ENCODE assay signal across 27 cellular contexts in genomic region chr3:186385856-186386602, GRCh38. TPM values are rescaled to one million over a fixed set of nuclear protein-coding genes. Genes with fewer than 3 reads are reported as not detected.
"Had no signal": no experiment of that assay in that cellular context is flagged by ENCODE, and none has a peak within 500 bp of the region (broad histone marks: within the 10 kb centered on the region; RNA-seq: fewer than 3 reads in every experiment).

No MANE protein-coding gene starts in this region.

- H3K36me3 ChIP-seq: ascending aorta, cardiac muscle cell, SJSA1 had no signal

- H3K9me3 ChIP-seq: ascending aorta, body of pancreas, SJSA1 had no signal

- DNase-seq: activated CD4-positive, alpha-beta T cell treated with anti-CD3 and anti-CD28 coated beads, Interleukin-2, amount 50 U/mL, for 4 hours; activated CD8-positive, alpha-beta memory T cell treated with anti-CD3 and anti-CD28 coated beads, Interleukin-2, amount 50 U/mL, for 48 hours; activated CD8-positive, alpha-beta T cell treated with anti-CD3 and anti-CD28 coated beads, Interleukin-2, amount 10 ng/mL, durations not matched to agents 7 days and 5 days; activated effector memory CD4-positive, alpha-beta T cell treated with anti-CD3 and anti-CD28 coated beads, Interleukin-2, amount 50 U/mL, for 16 hours; activated naive CD4-positive, alpha-beta T cell treated with Interleukin-2 at 50 U/mL for 16 hours; activated naive CD8-positive, alpha-beta T cell treated with anti-CD3 and anti-CD28 coated beads, Interleukin-2, amount 50 U/mL, for 24 hours; activated T-cell treated with anti-CD3 and anti-CD28 coated beads, Interleukin-2, amount 50 U/mL, for 1 hour; amniotic stem cell; body of pancreas; cerebellar nuclear complex; MV-4-11; NCI-H1105; NCI-H1436; NCI-H187; NCI-H2081 treated with DMSO at 0.1 percent for 48 hours; NCI-H446; NCI-H524; PC-3; SHP77; T-helper 17 cell; T-helper 9 cell had no signal

- H3K9ac ChIP-seq: KMS-11 had no signal

- H3K4me1 Mint-ChIP-seq: T-helper 17 cell had no signal

- H3K4me2 ChIP-seq: KMS-11 had no signal

- H3K4me3 Mint-ChIP-seq: activated CD8-positive, alpha-beta T cell treated with anti-CD3 and anti-CD28 coated beads, Interleukin-2, amount 10 ng/mL, durations not matched to agents 7 days and 5 days; activated naive CD8-positive, alpha-beta T cell treated with anti-CD3 and anti-CD28 coated beads, Interleukin-2, amount 50 U/mL, for 24 hours; T-helper 17 cell had no signal

- H3K36me3 Mint-ChIP-seq: activated naive CD4-positive, alpha-beta T cell treated with anti-CD3 and anti-CD28 coated beads, Interleukin-2, amount 50 U/mL, for 72 hours had no signal

- H3K4me3 ChIP-seq: ascending aorta, body of pancreas, cardiac muscle cell, SJSA1 had no signal

- H3K4me1 ChIP-seq: ascending aorta, SJSA1 had no signal

- H3K27me3 ChIP-seq: ascending aorta, body of pancreas, cardiac muscle cell, SJSA1 had no signal

- H3K27ac ChIP-seq: ascending aorta, body of pancreas, cardiac muscle cell, KMS-11, SJSA1 had no signal

- H3K27ac Mint-ChIP-seq: activated CD8-positive, alpha-beta T cell treated with anti-CD3 and anti-CD28 coated beads, Interleukin-2, amount 10 ng/mL, durations not matched to agents 7 days and 5 days; activated naive CD4-positive, alpha-beta T cell treated with anti-CD3 and anti-CD28 coated beads, Interleukin-2, amount 50 U/mL, for 72 hours; activated naive CD8-positive, alpha-beta T cell treated with anti-CD3 and anti-CD28 coated beads, Interleukin-2, amount 50 U/mL, for 24 hours; T-helper 17 cell had no signal

- ATAC-seq: activated CD8-positive, alpha-beta T cell treated with anti-CD3 and anti-CD28 coated beads, Interleukin-2, amount 10 ng/mL, durations not matched to agents 7 days and 5 days; activated naive CD8-positive, alpha-beta T cell treated with anti-CD3 and anti-CD28 coated beads, Interleukin-2, amount 50 U/mL, for 24 hours; body of pancreas; PC-3; T-helper 17 cell had no signal

RNA-seq across cellular contexts. Expression of gene DGKG, which starts 24.0 kb away (rescaled TPM):
- total RNA-seq: MCF 10A had no signal
- polyA plus RNA-seq: cardiac muscle cell had no signal
